In the genomic region with DNA sequence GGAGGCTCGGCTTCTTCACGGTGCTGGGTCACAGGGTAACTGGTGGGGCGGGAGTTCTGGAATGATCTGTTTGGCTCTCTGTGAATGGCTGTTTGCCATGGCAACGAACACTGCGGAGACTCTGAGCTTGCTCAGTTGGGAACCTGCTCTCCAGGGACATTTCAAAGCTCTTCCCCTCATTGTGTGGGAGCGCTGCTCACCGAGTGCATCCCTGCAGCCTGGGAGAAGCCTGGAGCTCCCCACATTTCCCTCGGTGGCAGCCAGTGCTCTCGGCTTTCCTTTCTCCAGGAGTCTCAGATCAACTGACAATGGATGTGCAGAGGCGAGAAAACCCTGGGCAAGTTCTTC, we compare ENCODE assay signal across 21 cellular contexts. TPM values are rescaled to one million over a fixed set of nuclear protein-coding genes. Genes with fewer than 3 reads are reported as not detected.
DNase-seq lines count a peak whose midpoint lies in the region; ATAC-seq and TF ChIP-seq lines count a peak whose summit lies in the region.
"Had no signal": no experiment of that assay in that cellular context is flagged by ENCODE, and none has a peak within 500 bp of the region (broad histone marks: within the 10 kb centered on the region; RNA-seq: fewer than 3 reads in every experiment).

No MANE protein-coding gene starts in this region.

- intact Hi-C loops in head of caudate nucleus (cut with DNase I) (no loop called here), tibial artery (cut with DNase I; ENCODE audit: low total_unique reads) (no loop called here), body of pancreas (cut with DNase I) (no loop called here)

- H3K4me1 ChIP-seq in tibial artery (no peaks in the 10 kb centered on the region), body of pancreas (no peaks in the 10 kb centered on the region)

- H3K9me3 ChIP-seq in tibial artery: no peaks in the 10 kb centered on the region
- H3K9me3 ChIP-seq in body of pancreas: no peaks in the 10 kb centered on the region
- H3K9me3 ChIP-seq: MG63 had no signal

- H3K36me3 Mint-ChIP-seq in WTC11: no peaks in the 10 kb centered on the region
- no peaks in the 10 kb centered on the region for H3K36me3 Mint-ChIP-seq in neural crest cell (ENCODE audit: low read depth)

- DNase-seq in Ammon's horn (ENCODE audit: low spot score): peak; percentile 57
- DNase-seq in WTC11 (ENCODE audit: low spot score): no peak
- peak; percentile 37 to 91 (median 73) for DNase-seq in head of caudate nucleus
- DNase-seq in neural crest cell (ENCODE audit: low read depth, low spot score): no peak
- no peak for DNase-seq in COR-L47 (lab: John Stamatoyannopoulos, UW)
- DNase-seq in tibial artery: no peak
- no peak for DNase-seq in body of pancreas
- DNase-seq: CD4-positive, alpha-beta T cell; DMS153; GDM1; MG63; NCI-H1092; NCI-H1436 treated with DMSO at 0.1 percent for 48 hours; NCI-H2029; NCI-H2171; NCI-H446 treated with DMSO at 0.1 percent for 48 hours; NK-92 treated with Interleukin-12 subunit alpha and Interleukin-12 subunit beta, amount 100 ng/mL, for 24 hours had no signal

- 25 to 46% methylated on average over 8 to 10 of the region's 10 CpGs for WGBS in body of pancreas, 2 donors

- no peak overlapping the region for H3K4me3 Mint-ChIP-seq in WTC11
- H3K4me3 Mint-ChIP-seq in neural crest cell: no peak overlapping the region
- H3K4me3 Mint-ChIP-seq: CD4-positive, alpha-beta T cell had no signal

- no peak for TF ChIP-seq POLR2A in body of pancreas (IDR thresholded peaks at IDR 0.05)

- TF ChIP-seq CTCF in WTC11 (IDR thresholded peaks at IDR 0.05): no peak
- TF ChIP-seq CTCF in neural crest cell (conservative IDR thresholded peaks at IDR 0.05): no peak
- no peak for TF ChIP-seq CTCF in tibial artery (IDR thresholded peaks at IDR 0.05)
- no peak for TF ChIP-seq CTCF in body of pancreas (IDR thresholded peaks at IDR 0.05)

- peaks cover 0 to 13% of the 10 kb centered on the region in 2 donors for H3K27me3 ChIP-seq in tibial artery
- no peaks in the 10 kb centered on the region for H3K27me3 ChIP-seq in body of pancreas
- H3K27me3 ChIP-seq: MG63 had no signal

- H3K36me3 ChIP-seq in tibial artery: no peaks in the 10 kb centered on the region
- no peaks in the 10 kb centered on the region for H3K36me3 ChIP-seq in body of pancreas (replicated peaks in 1 of 2; ENCODE audit: insufficient read depth in 1 of 2, low read depth in 2 of 2)
- H3K36me3 ChIP-seq: MG63 had no signal

- no peak overlapping the region for H3K27ac ChIP-seq in tibial artery
- H3K27ac ChIP-seq in body of pancreas: no peak overlapping the region
- H3K27ac ChIP-seq: SK-N-MC had no signal

- H3K27me3 Mint-ChIP-seq in WTC11 (ENCODE audit: low read depth): no peaks in the 10 kb centered on the region; the same call in 1 of the 2 replicates
- H3K27me3 Mint-ChIP-seq in neural crest cell (ENCODE audit: low read depth): peaks cover 5% of the 10 kb centered on the region

- H3K4me1 Mint-ChIP-seq in WTC11 (peaks cover 8% of the 10 kb centered on the region; the same call in 1 of the 2 replicates), neural crest cell (peaks cover 10% of the 10 kb centered on the region)

- CTCF ChIA-PET in WTC11 (lab: Charles Lee): interaction anchor here (0.7 to 1.0 kb wide), 2 partner anchors 9 to 218 kb away, joined by 3 read pairs; no protein-coding TSS in a partner anchor

- peak; percentile 76 for ATAC-seq in WTC11
- ATAC-seq in HG03457 (IDR thresholded peaks at IDR 0.05; ENCODE audit: unreplicated experiment): no peak
- no peak for ATAC-seq in body of pancreas
- ATAC-seq: HCT116, Right ventricle myocardium inferior had no signal

- H3K27ac Mint-ChIP-seq in WTC11 (no peak overlapping the region), neural crest cell (ENCODE audit: unreplicated experiment) (peak overlapping the region; percentile 68)
- H3K27ac Mint-ChIP-seq: CD4-positive, alpha-beta T cell had no signal

- POLR2A ChIA-PET in WTC11 (lab: Charles Lee): no interaction called here

- no peak overlapping the region for H3K4me3 ChIP-seq in tibial artery
- no peak overlapping the region for H3K4me3 ChIP-seq in body of pancreas
- H3K4me3 ChIP-seq: MG63, SK-N-MC had no signal

- no peaks in the 10 kb centered on the region for H3K9me3 Mint-ChIP-seq in WTC11
- no peaks in the 10 kb centered on the region for H3K9me3 Mint-ChIP-seq in neural crest cell
- H3K9me3 Mint-ChIP-seq: CD4-positive, alpha-beta T cell had no signal

TF ChIP-seq in WTC11, 78 proteins besides CTCF, POLR2A, EP300 and RAD21:
- TF ChIP-seq ATF1 (CRISPR knock-in tag; IDR thresholded peaks at IDR 0.05) (no peak), CREM (CRISPR knock-in tag; IDR thresholded peaks at IDR 0.05) (no peak), CREB1 (CRISPR knock-in tag; IDR thresholded peaks at IDR 0.05) (no peak)

RNA-seq across cellular contexts. Expression of a gene that starts 57.6 kb away (rescaled TPM):
- total RNA-seq in WTC11 (2021) (37.1 to 41.5 TPM (median 38.4 TPM) in 3 replicates), neural crest cell (45.2 and 47.4 TPM in 2 replicates), body of pancreas (10 to 100 TPM; 12.9 to 16.1 TPM)

Comparison
In these comparisons a context has a peak if more than half of its experiments do, and no peak if none do; other contexts are left out.
1. DNase-seq: peak in Ammon's horn (single experiment) and head of caudate nucleus (42 of 42); none in WTC11 (single experiment), neural crest cell (single experiment), COR-L47 (single experiment), tibial artery (0 of 2) and body of pancreas (0 of 4).